ENCODE assay signal across 2 cellular contexts in genomic region chr12:131836193-131836592, GRCh38.
TF ChIP-seq lines count a peak whose summit lies in the region.

No MANE protein-coding gene starts in this region.

TF ChIP-seq in HCT116, 20 proteins besides CTCF, POLR2A, EP300 and RAD21:
- TF ChIP-seq CEBPB (IDR thresholded peaks at IDR 0.05; ENCODE audit: low read depth) = no peak
- TF ChIP-seq SP1 (IDR thresholded peaks at IDR 0.05; ENCODE audit: low read depth) = no peak
- TF ChIP-seq FOSL1 (IDR thresholded peaks at IDR 0.05; ENCODE audit: low read depth) = no peak
- no peak for TF ChIP-seq YY1 (IDR thresholded peaks at IDR 0.05; ENCODE audit: extremely low read depth, insufficient replicate concordance, low read depth, low read length)
- TF ChIP-seq, protein P1, sequence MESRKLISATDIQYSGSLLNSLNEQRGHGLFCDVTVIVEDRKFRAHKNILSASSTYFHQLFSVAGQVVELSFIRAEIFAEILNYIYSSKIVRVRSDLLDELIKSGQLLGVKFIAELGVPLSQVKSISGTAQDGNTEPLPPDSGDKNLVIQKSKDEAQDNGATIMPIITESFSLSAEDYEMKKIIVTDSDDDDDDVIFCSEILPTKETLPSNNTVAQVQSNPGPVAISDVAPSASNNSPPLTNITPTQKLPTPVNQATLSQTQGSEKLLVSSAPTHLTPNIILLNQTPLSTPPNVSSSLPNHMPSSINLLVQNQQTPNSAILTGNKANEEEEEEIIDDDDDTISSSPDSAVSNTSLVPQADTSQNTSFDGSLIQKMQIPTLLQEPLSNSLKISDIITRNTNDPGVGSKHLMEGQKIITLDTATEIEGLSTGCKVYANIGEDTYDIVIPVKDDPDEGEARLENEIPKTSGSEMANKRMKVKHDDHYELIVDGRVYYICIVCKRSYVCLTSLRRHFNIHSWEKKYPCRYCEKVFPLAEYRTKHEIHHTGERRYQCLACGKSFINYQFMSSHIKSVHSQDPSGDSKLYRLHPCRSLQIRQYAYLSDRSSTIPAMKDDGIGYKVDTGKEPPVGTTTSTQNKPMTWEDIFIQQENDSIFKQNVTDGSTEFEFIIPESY (IDR thresholded peaks at IDR 0.05; ENCODE audit: extremely low read depth, insufficient replicate concordance, low read length) = no peak
- TF ChIP-seq SRF (IDR thresholded peaks at IDR 0.05; ENCODE audit: low read depth) = no peak
- TF ChIP-seq, protein P2, sequence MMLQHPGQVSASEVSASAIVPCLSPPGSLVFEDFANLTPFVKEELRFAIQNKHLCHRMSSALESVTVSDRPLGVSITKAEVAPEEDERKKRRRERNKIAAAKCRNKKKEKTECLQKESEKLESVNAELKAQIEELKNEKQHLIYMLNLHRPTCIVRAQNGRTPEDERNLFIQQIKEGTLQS (IDR thresholded peaks at IDR 0.05) = no peak
- no peak for TF ChIP-seq EZH2 (IDR thresholded peaks at IDR 0.05)
- TF ChIP-seq POLR2AphosphoS5 (IDR thresholded peaks at IDR 0.05; ENCODE audit: low read depth, low read length) = no peak
- TF ChIP-seq ZNF274 (IDR thresholded peaks at IDR 0.05; ENCODE audit: low read depth, low read length) = no peak
- no peak for TF ChIP-seq MAX (IDR thresholded peaks at IDR 0.05)
- TF ChIP-seq ZFX (IDR thresholded peaks at IDR 0.05) = no peak
- no peak for TF ChIP-seq CBX3 (IDR thresholded peaks at IDR 0.05; ENCODE audit: low read depth)
- TF ChIP-seq, protein P3, sequence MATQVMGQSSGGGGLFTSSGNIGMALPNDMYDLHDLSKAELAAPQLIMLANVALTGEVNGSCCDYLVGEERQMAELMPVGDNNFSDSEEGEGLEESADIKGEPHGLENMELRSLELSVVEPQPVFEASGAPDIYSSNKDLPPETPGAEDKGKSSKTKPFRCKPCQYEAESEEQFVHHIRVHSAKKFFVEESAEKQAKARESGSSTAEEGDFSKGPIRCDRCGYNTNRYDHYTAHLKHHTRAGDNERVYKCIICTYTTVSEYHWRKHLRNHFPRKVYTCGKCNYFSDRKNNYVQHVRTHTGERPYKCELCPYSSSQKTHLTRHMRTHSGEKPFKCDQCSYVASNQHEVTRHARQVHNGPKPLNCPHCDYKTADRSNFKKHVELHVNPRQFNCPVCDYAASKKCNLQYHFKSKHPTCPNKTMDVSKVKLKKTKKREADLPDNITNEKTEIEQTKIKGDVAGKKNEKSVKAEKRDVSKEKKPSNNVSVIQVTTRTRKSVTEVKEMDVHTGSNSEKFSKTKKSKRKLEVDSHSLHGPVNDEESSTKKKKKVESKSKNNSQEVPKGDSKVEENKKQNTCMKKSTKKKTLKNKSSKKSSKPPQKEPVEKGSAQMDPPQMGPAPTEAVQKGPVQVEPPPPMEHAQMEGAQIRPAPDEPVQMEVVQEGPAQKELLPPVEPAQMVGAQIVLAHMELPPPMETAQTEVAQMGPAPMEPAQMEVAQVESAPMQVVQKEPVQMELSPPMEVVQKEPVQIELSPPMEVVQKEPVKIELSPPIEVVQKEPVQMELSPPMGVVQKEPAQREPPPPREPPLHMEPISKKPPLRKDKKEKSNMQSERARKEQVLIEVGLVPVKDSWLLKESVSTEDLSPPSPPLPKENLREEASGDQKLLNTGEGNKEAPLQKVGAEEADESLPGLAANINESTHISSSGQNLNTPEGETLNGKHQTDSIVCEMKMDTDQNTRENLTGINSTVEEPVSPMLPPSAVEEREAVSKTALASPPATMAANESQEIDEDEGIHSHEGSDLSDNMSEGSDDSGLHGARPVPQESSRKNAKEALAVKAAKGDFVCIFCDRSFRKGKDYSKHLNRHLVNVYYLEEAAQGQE (IDR thresholded peaks at IDR 0.05; ENCODE audit: low read depth) = no peak
- TF ChIP-seq ELF1 (IDR thresholded peaks at IDR 0.05; ENCODE audit: borderline replicate concordance, low read depth) = no peak
- TF ChIP-seq EGR1 (IDR thresholded peaks at IDR 0.05; ENCODE audit: low read depth) = no peak
- TF ChIP-seq SIN3A (IDR thresholded peaks at IDR 0.05; ENCODE audit: low read depth) = no peak

TF ChIP-seq in GM12878, 131 proteins besides CTCF, POLR2A, EP300 and RAD21:
- 0 out of 2 replicates have a peak, but pooled peaks have one; percentile 8 for TF ChIP-seq ZNF384 (IDR thresholded peaks at IDR 0.05; ENCODE audit: borderline replicate concordance, low read depth, low read length)
- no peak for TF ChIP-seq EGR1 (IDR thresholded peaks at IDR 0.05; ENCODE audit: borderline replicate concordance in 1 of 2, low read depth in 2 of 2, low read length in 2 of 2)
- no peak for TF ChIP-seq MTA2 (IDR thresholded peaks at IDR 0.05; ENCODE audit: low read depth)
- peak; percentile 46; the same call in 1 of the 2 replicates for TF ChIP-seq SMC3 (IDR thresholded peaks at IDR 0.05; ENCODE audit: borderline replicate concordance, low read length)
- TF ChIP-seq MEF2A (IDR thresholded peaks at IDR 0.05; ENCODE audit: insufficient read depth, low read depth, low read length) = no peak
- TF ChIP-seq, protein P2 (IDR thresholded peaks at IDR 0.05; ENCODE audit: borderline replicate concordance, extremely low read depth, low read depth, low read length) = no peak
- no peak for TF ChIP-seq HDAC6 (IDR thresholded peaks at IDR 0.05; ENCODE audit: unreplicated experiment)
- TF ChIP-seq TCF3 (IDR thresholded peaks at IDR 0.05; ENCODE audit: borderline replicate concordance, insufficient read depth, low read depth, low read length) = no peak
- TF ChIP-seq ATF7 (IDR thresholded peaks at IDR 0.05; ENCODE audit: low read depth) = no peak
